ENCODE assay signal across 1 cellular context in genomic region chr17:75737133-75737962, GRCh38.
TF ChIP-seq lines count a peak whose summit lies in the region.

No MANE protein-coding gene starts in this region.

TF ChIP-seq in WTC11, 78 proteins besides CTCF, POLR2A, EP300 and RAD21 (continued from another document):
- TF ChIP-seq ERG (CRISPR knock-in tag; IDR thresholded peaks at IDR 0.05) (no peak), NFATC4 (CRISPR knock-in tag; IDR thresholded peaks at IDR 0.05) (no peak), FOXJ3 (CRISPR knock-in tag; IDR thresholded peaks at IDR 0.05; ENCODE audit: borderline replicate concordance) (no peak), FOXK1 (CRISPR knock-in tag; IDR thresholded peaks at IDR 0.05) (no peak), ZNF425 (CRISPR knock-in tag; conservative IDR thresholded peaks at IDR 0.05) (no peak), RORB (CRISPR knock-in tag; IDR thresholded peaks at IDR 0.05) (no peak)
- TF ChIP-seq, protein P1, sequence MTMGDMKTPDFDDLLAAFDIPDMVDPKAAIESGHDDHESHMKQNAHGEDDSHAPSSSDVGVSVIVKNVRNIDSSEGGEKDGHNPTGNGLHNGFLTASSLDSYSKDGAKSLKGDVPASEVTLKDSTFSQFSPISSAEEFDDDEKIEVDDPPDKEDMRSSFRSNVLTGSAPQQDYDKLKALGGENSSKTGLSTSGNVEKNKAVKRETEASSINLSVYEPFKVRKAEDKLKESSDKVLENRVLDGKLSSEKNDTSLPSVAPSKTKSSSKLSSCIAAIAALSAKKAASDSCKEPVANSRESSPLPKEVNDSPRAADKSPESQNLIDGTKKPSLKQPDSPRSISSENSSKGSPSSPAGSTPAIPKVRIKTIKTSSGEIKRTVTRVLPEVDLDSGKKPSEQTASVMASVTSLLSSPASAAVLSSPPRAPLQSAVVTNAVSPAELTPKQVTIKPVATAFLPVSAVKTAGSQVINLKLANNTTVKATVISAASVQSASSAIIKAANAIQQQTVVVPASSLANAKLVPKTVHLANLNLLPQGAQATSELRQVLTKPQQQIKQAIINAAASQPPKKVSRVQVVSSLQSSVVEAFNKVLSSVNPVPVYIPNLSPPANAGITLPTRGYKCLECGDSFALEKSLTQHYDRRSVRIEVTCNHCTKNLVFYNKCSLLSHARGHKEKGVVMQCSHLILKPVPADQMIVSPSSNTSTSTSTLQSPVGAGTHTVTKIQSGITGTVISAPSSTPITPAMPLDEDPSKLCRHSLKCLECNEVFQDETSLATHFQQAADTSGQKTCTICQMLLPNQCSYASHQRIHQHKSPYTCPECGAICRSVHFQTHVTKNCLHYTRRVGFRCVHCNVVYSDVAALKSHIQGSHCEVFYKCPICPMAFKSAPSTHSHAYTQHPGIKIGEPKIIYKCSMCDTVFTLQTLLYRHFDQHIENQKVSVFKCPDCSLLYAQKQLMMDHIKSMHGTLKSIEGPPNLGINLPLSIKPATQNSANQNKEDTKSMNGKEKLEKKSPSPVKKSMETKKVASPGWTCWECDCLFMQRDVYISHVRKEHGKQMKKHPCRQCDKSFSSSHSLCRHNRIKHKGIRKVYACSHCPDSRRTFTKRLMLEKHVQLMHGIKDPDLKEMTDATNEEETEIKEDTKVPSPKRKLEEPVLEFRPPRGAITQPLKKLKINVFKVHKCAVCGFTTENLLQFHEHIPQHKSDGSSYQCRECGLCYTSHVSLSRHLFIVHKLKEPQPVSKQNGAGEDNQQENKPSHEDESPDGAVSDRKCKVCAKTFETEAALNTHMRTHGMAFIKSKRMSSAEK (CRISPR knock-in tag; IDR thresholded peaks at IDR 0.05; ENCODE audit: borderline replicate concordance): no peak
